ENCODE assay signal across 11 cellular contexts in genomic region chrX:82466994-82467393, GRCh38.
"Had no signal": no experiment of that assay in that cellular context is flagged by ENCODE, and none has a peak within 500 bp of the region (broad histone marks: within the 10 kb centered on the region; RNA-seq: fewer than 3 reads in every experiment).

No MANE protein-coding gene starts in this region.

- H3K9me3 ChIP-seq: HAP-1 had no signal

- H3K4me3 ChIP-seq: GM23248, GM23338, HAP-1 had no signal

- H3K27ac ChIP-seq: GM23248 had no signal

- H3K4me2 ChIP-seq: GM23338 had no signal

- H3K4me1 ChIP-seq: HAP-1 had no signal

- ATAC-seq: GM23338, HCT116 had no signal

- FAIRE-seq: H1, H54 had no signal

- H2AFZ ChIP-seq: GM23248, GM23338 had no signal

- H3K9ac ChIP-seq: GM23248 had no signal

- DNase-seq: GM23248, GOT3, H7, H9, HCEC 1CT, HFFc6 had no signal

- H3K36me3 ChIP-seq: HAP-1 had no signal
